Comparison of ENCODE assay signal across 20 cellular contexts in the genomic region with DNA sequence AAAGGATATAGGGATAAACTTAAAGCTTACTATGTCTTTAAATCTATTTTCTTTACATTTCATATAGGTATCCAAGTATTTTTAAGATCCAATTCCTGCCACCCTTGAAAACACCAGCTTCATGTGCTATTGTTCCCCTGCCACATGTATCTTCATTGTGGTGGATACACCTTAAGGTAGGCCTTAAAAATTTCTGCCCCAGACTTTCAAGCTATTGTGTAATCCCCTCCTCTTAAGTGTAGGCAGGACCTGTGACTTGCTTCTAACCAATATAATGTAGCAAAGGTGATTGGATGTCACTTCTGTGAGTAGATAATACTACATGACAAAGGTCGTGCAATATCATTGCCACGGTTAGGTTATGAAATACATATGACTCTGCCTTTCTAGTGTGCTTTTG.
"Had no signal": no experiment of that assay in that cellular context is flagged by ENCODE, and none has a peak within 500 bp of the region (broad histone marks: within the 10 kb centered on the region; RNA-seq: fewer than 3 reads in every experiment).

No MANE protein-coding gene starts in this region.

- H3K9me3 ChIP-seq: SJSA1 had no signal

- FAIRE-seq: RCC 7860 had no signal

- DNase-seq: Karpas-422; KG1; MG63; NCI-H1092 treated with DMSO at 0.1 percent for 48 hours; NCI-H1436; NCI-H1694 treated with DMSO at 0.1 percent for 48 hours; NCI-H1930; NCI-H2081; NCI-H2107; NCI-H2227 treated with DMSO at 0.1 percent for 48 hours; NCI-H524; NCI-H69; NCI-H774; NK-92 treated with Interleukin-12 subunit alpha and Interleukin-12 subunit beta, amount 100 ng/mL, for 24 hours; Right ventricle myocardium superior; RPMI8226; SIG-M5 had no signal

- H3K36me3 ChIP-seq: MG63, SJSA1 had no signal

- H3K27me3 ChIP-seq: MG63, SJSA1 had no signal

- H3K4me1 ChIP-seq: SJSA1 had no signal

- H3K27ac ChIP-seq: SJSA1, SK-N-MC had no signal

- H3K4me3 ChIP-seq: MG63, SJSA1, SK-N-MC had no signal
